Comparison of ENCODE assay signal across 28 cellular contexts in the genomic region with DNA sequence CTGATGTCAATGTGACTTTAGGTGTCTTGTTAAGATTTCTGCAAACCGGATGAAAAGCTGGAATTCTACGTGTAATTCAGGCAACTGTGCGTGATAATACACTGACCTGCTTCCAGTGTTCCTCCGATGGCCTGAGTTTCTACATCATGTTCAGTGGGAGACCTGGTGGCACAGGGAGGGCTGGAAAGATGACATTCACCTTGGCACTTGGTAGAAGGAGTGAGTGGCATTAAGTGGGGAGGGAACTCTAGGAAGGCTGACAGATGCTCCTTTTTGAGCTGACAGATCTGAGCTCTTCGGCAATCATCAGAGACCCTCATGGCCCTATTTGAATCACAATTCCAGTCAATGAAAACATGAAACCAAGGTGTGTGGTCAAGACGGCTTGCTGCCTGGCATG.
"Had no signal": no experiment of that assay in that cellular context is flagged by ENCODE, and none has a peak within 500 bp of the region (broad histone marks: within the 10 kb centered on the region; RNA-seq: fewer than 3 reads in every experiment).

No MANE protein-coding gene starts in this region.

- ATAC-seq: effector memory CD8-positive, alpha-beta T cell; esophagus mucosa; foreskin keratinocyte; gastrocnemius medialis; gastroesophageal sphincter; heart left ventricle; heart right ventricle had no signal

- H3K36me3 ChIP-seq: colonic mucosa, esophagus muscularis mucosa, esophagus squamous epithelium, gastrocnemius medialis, gastroesophageal sphincter, heart left ventricle, heart right ventricle had no signal

- DNase-seq: colonic mucosa; cortex of kidney; dermis blood vessel endothelial cell; dorsolateral prefrontal cortex; effector CD4-positive, alpha-beta T cell; effector CD8-positive, alpha-beta T cell; effector memory CD4-positive, alpha-beta T cell; effector memory CD8-positive, alpha-beta T cell; endodermal cell; erythroblast; esophagus squamous epithelium; foreskin fibroblast; foreskin keratinocyte; foreskin melanocyte; gastrocnemius medialis; glutamatergic neuron; head of caudate nucleus; heart left ventricle; heart right ventricle had no signal

- FAIRE-seq: colon, endometrium, endothelial cell of umbilical vein, frontal cortex had no signal

- H3K4me3 ChIP-seq: colonic mucosa, coronary artery, esophagus muscularis mucosa, esophagus squamous epithelium, gastrocnemius medialis, gastroesophageal sphincter, heart left ventricle, heart right ventricle, hepatocyte had no signal
